In genomic region chr20:17287998-17288397, GRCh38 we compare ENCODE assay signal across 27 cellular contexts.
"Had no signal": no experiment of that assay in that cellular context is flagged by ENCODE, and none has a peak within 500 bp of the region (broad histone marks: within the 10 kb centered on the region; RNA-seq: fewer than 3 reads in every experiment).

No MANE protein-coding gene starts in this region.

- H3K27ac Mint-ChIP-seq: effector memory CD8-positive, alpha-beta T cell; mesothelial cell of epicardium; naive B cell; nephron; neural progenitor cell; stimulated activated effector memory CD8-positive, alpha-beta T cell treated with anti-CD3 and anti-CD28 coated beads, Interleukin-12 subunit alpha, Interleukin-12 subunit beta, amount 100 ng/mL, for 72 hours had no signal

- ATAC-seq: effector memory CD8-positive, alpha-beta T cell; heart right ventricle; left cardiac atrium; left lung; mucosa of descending colon; stimulated activated effector memory CD8-positive, alpha-beta T cell treated with anti-CD3 and anti-CD28 coated beads, Interleukin-12 subunit alpha, Interleukin-12 subunit beta, amount 100 ng/mL, for 72 hours had no signal

- H3K4me3 Mint-ChIP-seq: effector memory CD8-positive, alpha-beta T cell; mesothelial cell of epicardium; naive B cell; nephron; neural progenitor cell; stimulated activated effector memory CD8-positive, alpha-beta T cell treated with anti-CD3 and anti-CD28 coated beads, Interleukin-12 subunit alpha, Interleukin-12 subunit beta, amount 100 ng/mL, for 72 hours had no signal

- H3K9me3 ChIP-seq: esophagus squamous epithelium, heart right ventricle, left lung, mucosa of descending colon, prostate gland, right atrium auricular region, sigmoid colon, stomach, thyroid gland, vagina had no signal

- H3K9ac ChIP-seq: neural progenitor cell had no signal

- H3K27ac ChIP-seq: esophagus squamous epithelium, heart right ventricle, left lung, neural progenitor cell, prostate gland, right atrium auricular region, sigmoid colon, stomach, thyroid gland, vagina had no signal

- H3K36me3 ChIP-seq: esophagus squamous epithelium, heart right ventricle, left lung, neural progenitor cell, prostate gland, right atrium auricular region, sigmoid colon, stomach, thyroid gland, vagina had no signal

- H3K4me2 ChIP-seq: neural progenitor cell had no signal

- H2AFZ ChIP-seq: neural progenitor cell had no signal

- H3K4me3 ChIP-seq: esophagus squamous epithelium, heart right ventricle, left lung, mucosa of descending colon, neural progenitor cell, prostate gland, right atrium auricular region, sigmoid colon, stomach, thyroid gland, vagina had no signal

- H3K27me3 ChIP-seq: esophagus squamous epithelium, heart right ventricle, left lung, neural progenitor cell, right atrium auricular region, sigmoid colon, thyroid gland, vagina had no signal

- DNase-seq: effector memory CD8-positive, alpha-beta T cell; esophagus squamous epithelium; foreskin melanocyte; heart right ventricle; hippocampal formation; left cardiac atrium; left lung; mesenchymal stem cell; mucosa of descending colon; naive B cell; nucleus accumbens; sigmoid colon; stimulated activated CD4-positive, alpha-beta T cell treated with anti-CD3 and anti-CD28 coated beads, Interleukin-2, amount 100 ng/mL, for 24 hours; stimulated activated CD4-positive, alpha-beta T cell treated with anti-CD3 and anti-CD28 coated beads, Interleukin-4, amount 100 ng/mL, for 24 hours; stimulated activated naive CD4-positive, alpha-beta T cell treated with Interleukin-2 at 50 U/mL for 16 hours; stomach; thyroid gland; trophoblast cell had no signal

- H3K9me3 Mint-ChIP-seq: mesothelial cell of epicardium, nephron, neural progenitor cell had no signal

- H3K4me1 Mint-ChIP-seq: naive B cell; nephron; stimulated activated effector memory CD8-positive, alpha-beta T cell treated with anti-CD3 and anti-CD28 coated beads, Interleukin-12 subunit alpha, Interleukin-12 subunit beta, amount 100 ng/mL, for 72 hours had no signal

- H3K36me3 Mint-ChIP-seq: mesothelial cell of epicardium; naive B cell; neural progenitor cell; stimulated activated effector memory CD8-positive, alpha-beta T cell treated with anti-CD3 and anti-CD28 coated beads, Interleukin-12 subunit alpha, Interleukin-12 subunit beta, amount 100 ng/mL, for 72 hours had no signal

- H3K4me1 ChIP-seq: esophagus squamous epithelium, heart right ventricle, left lung, prostate gland, right atrium auricular region, sigmoid colon, stomach, thyroid gland, vagina had no signal

- FAIRE-seq: endometrium, islet of Langerhans had no signal
